Comparison of ENCODE assay signal across 34 cellular contexts in the genomic region with DNA sequence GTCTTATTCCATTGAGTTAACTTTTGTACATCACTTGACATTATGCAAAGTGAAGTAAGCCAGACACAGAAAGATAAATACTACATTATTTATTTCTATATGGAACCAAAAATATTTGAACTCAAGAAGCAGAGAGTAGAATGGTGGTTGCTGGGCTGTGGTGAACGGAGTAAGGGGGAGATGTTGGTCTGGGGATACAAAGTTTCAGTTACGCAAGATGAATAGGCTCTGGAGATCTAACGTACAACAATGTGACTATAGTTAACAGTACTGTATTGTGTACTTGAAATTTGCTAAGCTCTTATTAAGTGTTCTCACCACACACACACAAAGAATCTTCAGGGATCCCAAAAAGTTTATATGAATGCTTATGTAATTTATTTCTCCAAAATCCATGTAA.
"Had no signal": no experiment of that assay in that cellular context is flagged by ENCODE, and none has a peak within 500 bp of the region (broad histone marks: within the 10 kb centered on the region; RNA-seq: fewer than 3 reads in every experiment).

No MANE protein-coding gene starts in this region.

- H3K4me3 ChIP-seq: MG63 had no signal

- DNase-seq: Karpas-422, Kasumi-1, KG1, MG63, MM.1S, MV-4-11, NCI-H1048, NCI-H1092, NCI-H1092 treated with DMSO at 0.1 percent for 48 hours, NCI-H1105, NCI-H1105 treated with DMSO at 0.1 percent for 48 hours, NCI-H1417, NCI-H1417 treated with DMSO at 0.1 percent for 48 hours, NCI-H1436, NCI-H1436 treated with DMSO at 0.1 percent for 48 hours, NCI-H146, NCI-H1694, NCI-H1694 treated with DMSO at 0.1 percent for 48 hours, NCI-H187, NCI-H187 treated with DMSO at 0.1 percent for 48 hours, NCI-H1930, NCI-H2029, NCI-H2029 treated with DMSO at 0.1 percent for 48 hours, NCI-H2081, NCI-H2081 treated with DMSO at 0.1 percent for 48 hours, NCI-H2107, NCI-H2171, NCI-H2171 treated with DMSO at 0.1 percent for 48 hours, NCI-H2227 treated with DMSO at 0.1 percent for 48 hours, NCI-H226, NCI-H345, NCI-H446, NCI-H446 treated with DMSO at 0.1 percent for 48 hours had no signal

- H3K36me3 ChIP-seq: MG63 had no signal

- H3K27me3 ChIP-seq: MG63 had no signal

- H3K27ac ChIP-seq: KMS-11 had no signal
